1 cellular context compared by ENCODE assay signal in genomic region chr17:78184868-78185267, GRCh38.
TF ChIP-seq lines count a peak whose summit lies in the region.

No MANE protein-coding gene starts in this region.

TF ChIP-seq in WTC11, 78 proteins besides CTCF, POLR2A, EP300 and RAD21 (continued from another document):
- TF ChIP-seq ZNF281 (CRISPR knock-in tag; IDR thresholded peaks at IDR 0.05) (no peak), ZNF425 (CRISPR knock-in tag; conservative IDR thresholded peaks at IDR 0.05) (no peak), RORB (CRISPR knock-in tag; IDR thresholded peaks at IDR 0.05) (no peak), SMAD3 (CRISPR knock-in tag; IDR thresholded peaks at IDR 0.05; ENCODE audit: borderline replicate concordance) (no peak), CBFB (CRISPR knock-in tag; IDR thresholded peaks at IDR 0.05; ENCODE audit: low read depth) (no peak)
TF ChIP-seq in WTC11: peak in this region for 0.
